In the genomic region with DNA sequence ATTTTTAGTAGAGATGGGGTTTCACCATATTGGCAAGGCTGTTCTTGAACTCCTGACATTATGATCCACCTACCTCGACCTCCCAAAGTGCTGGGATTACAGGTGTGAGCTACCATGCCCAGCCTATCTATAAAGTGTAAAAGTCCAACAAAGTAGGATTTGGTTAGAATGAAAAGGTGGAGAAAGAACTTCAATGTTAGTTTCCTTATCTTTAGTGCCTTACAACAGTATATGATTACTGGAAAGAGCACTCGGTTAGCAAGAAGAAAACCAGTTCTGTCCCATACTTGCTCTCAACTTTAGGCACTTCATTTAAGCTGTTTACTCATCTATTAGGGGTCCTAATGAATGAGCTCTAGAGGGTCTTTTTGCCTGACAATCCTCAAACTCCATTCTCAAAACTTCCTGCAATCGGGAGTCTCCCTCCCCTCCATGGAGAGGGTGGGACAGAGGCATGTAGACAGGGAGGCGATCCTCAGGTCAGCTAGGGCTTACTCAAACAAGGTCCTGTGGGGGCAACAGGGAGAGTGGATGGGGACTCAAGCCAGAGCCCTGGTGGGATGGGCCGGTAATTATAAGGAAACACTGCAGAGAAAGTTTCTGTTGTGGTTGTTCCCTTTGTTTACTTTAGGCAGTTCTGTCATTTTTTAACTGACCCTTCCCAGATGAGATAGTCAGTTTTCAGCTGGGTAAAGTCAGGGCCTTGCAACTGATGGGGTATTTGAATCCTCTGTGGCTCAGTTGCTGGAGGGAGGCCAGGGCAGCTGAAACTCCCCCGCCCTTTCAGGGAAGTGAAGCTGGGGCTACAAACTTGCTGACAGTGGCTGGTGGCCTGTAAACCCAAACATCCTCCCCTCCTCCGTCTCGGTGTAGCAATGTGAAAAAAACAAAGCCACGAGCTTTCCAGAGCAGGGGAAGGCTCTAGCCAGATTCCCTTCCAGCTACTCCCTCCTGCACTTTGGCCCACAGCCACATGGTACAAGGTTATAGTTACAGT, we compare ENCODE assay signal across 7 cellular contexts.
DNase-seq lines count a peak whose midpoint lies in the region; ATAC-seq, FAIRE-seq and TF ChIP-seq lines count a peak whose summit lies in the region.
"Not testable (repeated sequence)": the region's sequence is repeated elsewhere in the genome, so short reads cannot be mapped to it uniquely, and the experiment has no call there.

No MANE protein-coding gene starts in this region.

- not testable (repeated sequence) for TF ChIP-seq CTCF in activated B cell treated with CpG ODN at 0.5 μM for 24 hours (IDR thresholded peaks at IDR 0.05); pancreas (IDR thresholded peaks at IDR 0.05)

- DNase-seq in activated B cell treated with CpG ODN at 0.5 μM for 24 hours, left ventricle myocardium superior, pancreas: not testable (repeated sequence)

- not testable (repeated sequence) for H3K27ac Mint-ChIP-seq in activated B cell treated with CpG ODN at 0.5 μM for 24 hours

- POLR2A ChIA-PET in activated B cell treated with CpG ODN at 0.5 μM for 24 hours (lab: Charles Lee): not testable (repeated sequence)

- not testable (repeated sequence) for H3K27ac ChIP-seq in pancreas

- ATAC-seq in GM18511 (IDR thresholded peaks at IDR 0.05; ENCODE audit: unreplicated experiment) (peak; percentile 79), GM21423 (IDR thresholded peaks at IDR 0.05; ENCODE audit: unreplicated experiment) (peak; percentile 44), HG02642 (IDR thresholded peaks at IDR 0.05; ENCODE audit: poor library complexity, unreplicated experiment) (peak; percentile 67), HG03342 (IDR thresholded peaks at IDR 0.05; ENCODE audit: unreplicated experiment) (peak; percentile 49), activated B cell treated with CpG ODN at 0.5 μM for 24 hours (ENCODE audit: low read depth) (peak; percentile 26), left ventricle myocardium superior (peak; percentile 77), pancreas (peak in 3 of 4 donors; percentile 20 to 67 (median 57))

- H3K4me3 Mint-ChIP-seq in activated B cell treated with CpG ODN at 0.5 μM for 24 hours: not testable (repeated sequence)

- CTCF ChIA-PET in activated B cell treated with CpG ODN at 0.5 μM for 24 hours (lab: Charles Lee): not testable (repeated sequence)

- H3K9me3 ChIP-seq in pancreas: not testable (repeated sequence)

- H3K36me3 Mint-ChIP-seq in activated B cell treated with CpG ODN at 0.5 μM for 24 hours (ENCODE audit: low read depth): not testable (repeated sequence)

- intact Hi-C loops in activated B cell treated with CpG ODN at 0.5 μM for 24 hours (cut with micrococcal nuclease); left ventricle myocardium superior (cut with micrococcal nuclease); pancreas (cut with DNase I): not testable (repeated sequence)

- H3K4me3 ChIP-seq in pancreas: not testable (repeated sequence)

- no CpG with 5 or more reads among the region's 9 CpGs for WGBS in pancreas, 2 donors

- not testable (repeated sequence) for H3K27me3 Mint-ChIP-seq in activated B cell treated with CpG ODN at 0.5 μM for 24 hours

- not testable (repeated sequence) for H3K27me3 ChIP-seq in pancreas

- H3K4me1 ChIP-seq in pancreas: not testable (repeated sequence)

- H3K36me3 ChIP-seq in pancreas: not testable (repeated sequence)

- FAIRE-seq in pancreas (lab: Jason Lieb, UNC): not testable (repeated sequence)

- H3K4me1 Mint-ChIP-seq in activated B cell treated with CpG ODN at 0.5 μM for 24 hours: not testable (repeated sequence)

- not testable (repeated sequence) for H3K9me3 Mint-ChIP-seq in activated B cell treated with CpG ODN at 0.5 μM for 24 hours

Comparison
In these comparisons a context has a peak if more than half of its experiments do, and no peak if none do; other contexts are left out.
1. ATAC-seq: peak in every context shown above with its lines; median percentile 79 in GM18511; 77 in left ventricle myocardium superior; 67 in HG02642; 57 in pancreas; 49 in HG03342; 44 in GM21423; 26 in activated B cell treated with CpG ODN at 0.5 μM for 24 hours.